Comparison of ENCODE assay signal across 24 cellular contexts in the genomic region with DNA sequence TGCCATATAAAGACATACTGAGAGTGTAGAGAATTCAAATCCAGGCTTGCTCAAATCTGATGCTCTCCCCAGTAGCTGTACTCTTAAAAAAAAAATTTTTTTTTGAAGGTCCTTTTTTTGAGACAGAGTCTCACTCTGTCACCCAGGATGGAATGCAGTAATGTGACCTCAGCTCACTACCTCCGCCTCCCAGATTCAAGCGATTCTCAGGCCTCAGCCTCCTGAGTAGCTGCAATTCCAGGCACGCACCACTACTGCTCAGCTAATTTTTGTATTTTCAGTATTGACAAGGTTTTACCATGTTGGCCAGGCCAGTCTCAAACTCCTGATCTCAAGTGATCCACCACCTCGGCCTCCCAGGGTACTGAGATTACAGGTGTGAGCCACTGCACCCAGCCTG. TPM values are rescaled to one million over a fixed set of nuclear protein-coding genes. Genes with fewer than 3 reads are reported as not detected.
"Had no signal": no experiment of that assay in that cellular context is flagged by ENCODE, and none has a peak within 500 bp of the region (broad histone marks: within the 10 kb centered on the region; RNA-seq: fewer than 3 reads in every experiment).

No MANE protein-coding gene starts in this region.

- H3K4me1 ChIP-seq: colonic mucosa had no signal

- H3K27ac Mint-ChIP-seq: activated naive CD8-positive, alpha-beta T cell treated with anti-CD3 and anti-CD28 coated beads for 36 hours; activated T-cell treated with anti-CD3 and anti-CD28 coated beads, Interleukin-2, amount 50 U/mL, for 24 hours; activated T-helper 17 cell treated with anti-CD3 and anti-CD28 coated beads, Interleukin-2, amount 50 U/mL, for 72 hours; stimulated activated memory B cell treated with anti-CD40 and anti-IgM and Interleukin-4, amounts not matched to agents 10 μg/mL and 1 μg/mL and 100 μg/mL, for 72 hours; T-helper 2 cell treated with Interferon-gamma antibody and Interleukin-4, amounts not matched to agents 5 μg/mL and 100 μg/mL, for 36 hours had no signal

- DNase-seq: activated CD8-positive, alpha-beta memory T cell treated with anti-CD3 and anti-CD28 coated beads, Interleukin-2, amount 50 U/mL, for 4 hours; activated naive CD8-positive, alpha-beta T cell treated with anti-CD3 and anti-CD28 coated beads for 36 hours; activated T-cell treated with anti-CD3 and anti-CD28 coated beads, Interleukin-2, amount 50 U/mL, for 24 hours; amniotic stem cell; colonic mucosa; heart right ventricle; immature natural killer cell; kidney glomerular epithelial cell; left lung; occipital lobe; small intestine; stimulated activated CD4-positive, alpha-beta T cell treated with anti-CD3 and anti-CD28 coated beads, Interleukin-2, amount 100 ng/mL, for 24 hours; transverse colon had no signal

- ATAC-seq: activated T-helper 17 cell treated with anti-CD3 and anti-CD28 coated beads, Interleukin-2, amount 50 U/mL, for 72 hours; heart right ventricle; stimulated activated memory B cell treated with anti-CD40 and anti-IgM and Interleukin-4, amounts not matched to agents 10 μg/mL and 1 μg/mL and 100 μg/mL, for 72 hours had no signal

- H3K4me1 Mint-ChIP-seq: activated T-helper 17 cell treated with anti-CD3 and anti-CD28 coated beads, Interleukin-2, amount 50 U/mL, for 72 hours; stimulated activated memory B cell treated with anti-CD40 and anti-IgM and Interleukin-4, amounts not matched to agents 10 μg/mL and 1 μg/mL and 100 μg/mL, for 72 hours had no signal

- H3K36me3 Mint-ChIP-seq: activated naive CD8-positive, alpha-beta T cell treated with anti-CD3 and anti-CD28 coated beads for 36 hours; immature natural killer cell; stimulated activated memory B cell treated with anti-CD40 and anti-IgM and Interleukin-4, amounts not matched to agents 10 μg/mL and 1 μg/mL and 100 μg/mL, for 72 hours had no signal

- H3K36me3 ChIP-seq: colonic mucosa, left lung, transverse colon, vagina had no signal

- H3K27ac ChIP-seq: epithelial cell of prostate, heart right ventricle, left lung, vagina had no signal

- H3K27me3 ChIP-seq: colonic mucosa, transverse colon, vagina had no signal

- H3K4me3 Mint-ChIP-seq: stimulated activated memory B cell treated with anti-CD40 and anti-IgM and Interleukin-4, amounts not matched to agents 10 μg/mL and 1 μg/mL and 100 μg/mL, for 72 hours had no signal

- H3K9me3 ChIP-seq: colonic mucosa, heart right ventricle, left lung, transverse colon, vagina had no signal

- H3K9me3 Mint-ChIP-seq: activated naive CD8-positive, alpha-beta T cell treated with anti-CD3 and anti-CD28 coated beads for 36 hours; activated T-cell treated with anti-CD3 and anti-CD28 coated beads, Interleukin-2, amount 50 U/mL, for 24 hours; activated T-helper 17 cell treated with anti-CD3 and anti-CD28 coated beads, Interleukin-2, amount 50 U/mL, for 72 hours; immature natural killer cell; stimulated activated memory B cell treated with anti-CD40 and anti-IgM and Interleukin-4, amounts not matched to agents 10 μg/mL and 1 μg/mL and 100 μg/mL, for 72 hours; T-helper 2 cell treated with Interferon-gamma antibody and Interleukin-4, amounts not matched to agents 5 μg/mL and 100 μg/mL, for 36 hours had no signal

- H3K4me3 ChIP-seq: colonic mucosa, heart right ventricle, left lung, lung, vagina had no signal

RNA-seq across cellular contexts. Expression of a gene that starts 28.7 kb away (rescaled TPM):
- total RNA-seq: activated naive CD8-positive, alpha-beta T cell treated with anti-CD3 and anti-CD28 coated beads for 36 hours; activated T-helper 17 cell treated with anti-CD3 and anti-CD28 coated beads, Interleukin-2, amount 50 U/mL, for 72 hours; bronchial epithelial cell; fibroblast of villous mesenchyme; vagina had no signal
- polyA plus RNA-seq: immature natural killer cell, neural cell had no signal

RNA-seq across cellular contexts. Expression of a gene that starts 32.4 kb away (rescaled TPM):
- total RNA-seq: activated naive CD8-positive, alpha-beta T cell treated with anti-CD3 and anti-CD28 coated beads for 36 hours; bronchial epithelial cell; fibroblast of villous mesenchyme; occipital lobe; sciatic nerve; temporal lobe had no signal
